29 cellular contexts compared by ENCODE assay signal in the genomic region with DNA sequence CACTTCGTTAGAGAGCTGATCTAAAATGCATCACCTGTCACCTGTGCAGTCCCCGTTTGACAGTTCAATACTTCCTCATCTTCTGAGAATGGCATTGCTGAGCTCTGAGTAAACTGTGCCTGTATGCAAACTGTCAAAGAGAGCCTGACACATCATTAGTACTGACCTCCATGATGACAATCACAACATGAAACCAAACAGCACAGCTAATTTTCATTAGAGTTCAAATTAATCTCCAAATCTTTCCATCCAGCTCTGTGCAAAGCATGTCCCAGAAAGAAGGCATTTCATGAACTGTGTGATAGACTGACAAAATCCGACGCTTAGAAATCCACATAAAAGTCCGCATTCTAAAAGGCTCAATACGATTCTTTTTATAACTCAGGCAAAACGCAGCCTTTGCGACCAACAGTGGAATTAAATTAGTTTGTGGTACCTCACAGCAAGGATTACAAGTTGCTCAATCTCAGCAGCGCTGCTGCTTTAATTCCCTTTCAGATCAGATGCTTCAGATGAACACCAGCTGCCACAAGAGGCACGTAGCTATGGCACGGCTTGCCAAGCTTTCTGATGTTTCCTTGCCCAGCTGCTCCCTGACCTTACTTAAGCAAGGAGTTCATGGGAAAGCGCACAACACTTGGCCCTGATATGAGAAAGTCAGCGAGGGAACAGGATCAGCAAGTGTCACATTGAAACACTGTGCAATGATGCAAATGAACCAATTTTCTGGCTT.
DNase-seq lines count a peak whose midpoint lies in the region; ATAC-seq and TF ChIP-seq lines count a peak whose summit lies in the region.
"Had no signal": no experiment of that assay in that cellular context is flagged by ENCODE, and none has a peak within 500 bp of the region (broad histone marks: within the 10 kb centered on the region; RNA-seq: fewer than 3 reads in every experiment).

No MANE protein-coding gene starts in this region.

- POLR2A ChIA-PET in activated CD8-positive, alpha-beta T cell treated with anti-CD3 and anti-CD28 coated beads for 36 hours (lab: Charles Lee): no interaction called here

- TF ChIP-seq CTCF in WERI-Rb-1 (IDR thresholded peaks at IDR 0.05; ENCODE audit: low read depth, low read length): no peak
- TF ChIP-seq CTCF in esophagus squamous epithelium (IDR thresholded peaks at IDR 0.05): no peak
- no peak for TF ChIP-seq CTCF in activated CD8-positive, alpha-beta T cell treated with anti-CD3 and anti-CD28 coated beads for 36 hours (IDR thresholded peaks at IDR 0.05)

- H3K27me3 ChIP-seq in WERI-Rb-1 (ENCODE audit: insufficient read depth, low read depth, severe bottlenecking) (no peaks in the 10 kb centered on the region), esophagus squamous epithelium (no peaks in the 10 kb centered on the region)
- H3K27me3 ChIP-seq: foreskin keratinocyte, hepatocyte, neutrophil, tibial nerve had no signal

- H3K4me1 Mint-ChIP-seq in activated CD8-positive, alpha-beta T cell treated with anti-CD3 and anti-CD28 coated beads for 36 hours (ENCODE audit: low read depth): no peaks in the 10 kb centered on the region
- H3K4me1 Mint-ChIP-seq: central memory CD8-positive, alpha-beta T cell; immature natural killer cell had no signal

- H3K27ac ChIP-seq in WERI-Rb-1 (no peak overlapping the region), esophagus squamous epithelium (no peak overlapping the region)
- H3K27ac ChIP-seq: epithelial cell of prostate, foreskin keratinocyte, hepatocyte, neutrophil, psoas muscle, tibial nerve had no signal

- 42 to 48% methylated on average over 12 to 13 of the region's 13 CpGs for WGBS in esophagus squamous epithelium, 2 donors

- H3K4me1 ChIP-seq in esophagus squamous epithelium: no peaks in the 10 kb centered on the region
- H3K4me1 ChIP-seq: foreskin keratinocyte, psoas muscle, tibial nerve had no signal

- intact Hi-C loops in esophagus squamous epithelium (cut with DNase I): no loop called here
- intact Hi-C loops in activated CD8-positive, alpha-beta T cell treated with anti-CD3 and anti-CD28 coated beads for 36 hours (cut with micrococcal nuclease): no loop called here

- H3K9me3 ChIP-seq in WERI-Rb-1 (ENCODE audit: severe bottlenecking) (no peaks in the 10 kb centered on the region), esophagus squamous epithelium (no peaks in the 10 kb centered on the region)
- H3K9me3 ChIP-seq: neutrophil, psoas muscle, tibial nerve had no signal

- no peaks in the 10 kb centered on the region for H3K36me3 ChIP-seq in WERI-Rb-1
- no peaks in the 10 kb centered on the region for H3K36me3 ChIP-seq in esophagus squamous epithelium
- H3K36me3 ChIP-seq: neutrophil, tibial nerve had no signal

- no peak overlapping the region for H3K27ac Mint-ChIP-seq in activated CD8-positive, alpha-beta T cell treated with anti-CD3 and anti-CD28 coated beads for 36 hours
- H3K27ac Mint-ChIP-seq: activated CD8-positive, alpha-beta T cell treated with anti-CD3 and anti-CD28 coated beads, Interleukin-2, amount 10 ng/mL, durations not matched to agents 7 days and 5 days; CD4-positive, alpha-beta T cell; H9; immature natural killer cell; stimulated activated naive CD8-positive, alpha-beta T cell treated with anti-CD3 and anti-CD28 coated beads, Interleukin-15, Interleukin-2, amounts not matched to agents 100 ng/mL and 50 ng/mL, for 24 hours had no signal

- no peak for TF ChIP-seq POLR2A in esophagus squamous epithelium (IDR thresholded peaks at IDR 0.05)

- CTCF ChIA-PET in activated CD8-positive, alpha-beta T cell treated with anti-CD3 and anti-CD28 coated beads for 36 hours (lab: Charles Lee): no interaction called here

- peak; percentile 4 for DNase-seq in H4 (ENCODE audit: low spot score)
- DNase-seq in NCI-H1694 treated with DMSO at 0.1 percent for 48 hours (lab: John Stamatoyannopoulos, UW): peak; percentile 19
- DNase-seq in WERI-Rb-1: peak; percentile 20
- DNase-seq in myocyte (ENCODE audit: low read depth): peak; percentile 2
- no peak for DNase-seq in esophagus squamous epithelium (lab: John Stamatoyannopoulos, UW)
- DNase-seq in activated CD8-positive, alpha-beta T cell treated with anti-CD3 and anti-CD28 coated beads for 36 hours: no peak
- DNase-seq: activated CD8-positive, alpha-beta T cell treated with anti-CD3 and anti-CD28 coated beads, Interleukin-2, amount 10 ng/mL, durations not matched to agents 7 days and 5 days; amniotic stem cell; CD4-positive, alpha-beta T cell; DMS53; foreskin keratinocyte; GDM1; H9; immature natural killer cell; left ventricle myocardium superior; midbrain; NCI-H1436; psoas muscle; small intestine; SW 1271 had no signal

- H3K36me3 Mint-ChIP-seq in activated CD8-positive, alpha-beta T cell treated with anti-CD3 and anti-CD28 coated beads for 36 hours (ENCODE audit: low read depth): no peaks in the 10 kb centered on the region

- peaks cover 11% of the 10 kb centered on the region for H3K9me3 Mint-ChIP-seq in activated CD8-positive, alpha-beta T cell treated with anti-CD3 and anti-CD28 coated beads for 36 hours
- H3K9me3 Mint-ChIP-seq: H9 had no signal

- ATAC-seq in GM21447 (IDR thresholded peaks at IDR 0.05; ENCODE audit: unreplicated experiment) (no peak), HG03354 (IDR thresholded peaks at IDR 0.05; ENCODE audit: poor library complexity, severe bottlenecking, unreplicated experiment) (no peak)
- no peak for ATAC-seq in activated CD8-positive, alpha-beta T cell treated with anti-CD3 and anti-CD28 coated beads for 36 hours
- ATAC-seq: activated CD4-positive, CD25-positive, alpha-beta regulatory T cell treated with anti-CD3 and anti-CD28 coated beads, Interleukin-2, amount 50 U/mL, for 24 hours; activated CD8-positive, alpha-beta T cell treated with anti-CD3 and anti-CD28 coated beads, Interleukin-2, amount 10 ng/mL, durations not matched to agents 7 days and 5 days; foreskin keratinocyte; left ventricle myocardium superior; psoas muscle had no signal

- H3K4me3 ChIP-seq in WERI-Rb-1 (ENCODE audit: low read depth, low read length) (no peak overlapping the region), esophagus squamous epithelium (no peak overlapping the region)
- H3K4me3 ChIP-seq: hepatocyte, psoas muscle, tibial nerve had no signal

- no peaks in the 10 kb centered on the region for H3K27me3 Mint-ChIP-seq in activated CD8-positive, alpha-beta T cell treated with anti-CD3 and anti-CD28 coated beads for 36 hours
- H3K27me3 Mint-ChIP-seq: CD4-positive, alpha-beta T cell; central memory CD8-positive, alpha-beta T cell; stimulated activated naive CD8-positive, alpha-beta T cell treated with anti-CD3 and anti-CD28 coated beads, Interleukin-15, Interleukin-2, amounts not matched to agents 100 ng/mL and 50 ng/mL, for 24 hours had no signal

- H3K4me3 Mint-ChIP-seq in activated CD8-positive, alpha-beta T cell treated with anti-CD3 and anti-CD28 coated beads for 36 hours: no peak overlapping the region
- H3K4me3 Mint-ChIP-seq: activated CD8-positive, alpha-beta T cell treated with anti-CD3 and anti-CD28 coated beads, Interleukin-2, amount 10 ng/mL, durations not matched to agents 7 days and 5 days; CD4-positive, alpha-beta T cell; central memory CD8-positive, alpha-beta T cell; H9; immature natural killer cell; stimulated activated naive CD8-positive, alpha-beta T cell treated with anti-CD3 and anti-CD28 coated beads, Interleukin-15, Interleukin-2, amounts not matched to agents 100 ng/mL and 50 ng/mL, for 24 hours had no signal

Comparison
In these comparisons a context has a peak if more than half of its experiments do, and no peak if none do; other contexts are left out.
1. DNase-seq: peak in H4 (single experiment), NCI-H1694 treated with DMSO at 0.1 percent for 48 hours (single experiment), WERI-Rb-1 (single experiment) and myocyte (single experiment); none in esophagus squamous epithelium (single experiment) and activated CD8-positive, alpha-beta T cell treated with anti-CD3 and anti-CD28 coated beads for 36 hours (single experiment).